8 cellular contexts compared by ENCODE assay signal in genomic region chr1:155208406-155208655, GRCh38. TPM values are rescaled to one million over a fixed set of nuclear protein-coding genes. Genes with fewer than 3 reads are reported as not detected.
DNase-seq lines count a peak whose midpoint lies in the region; ATAC-seq, FAIRE-seq and TF ChIP-seq lines count a peak whose summit lies in the region.

No MANE protein-coding gene starts in this region.

- no peak for ATAC-seq in GM18511 (IDR thresholded peaks at IDR 0.05; ENCODE audit: unreplicated experiment)

- H3K27ac ChIP-seq in KMS-11 (peak overlapping the region; percentile 95), cingulate gyrus (ENCODE audit: low read depth, low read length) (peak overlapping the region; percentile 98)

- H3K27me3 ChIP-seq in BE2C (no peaks in the 10 kb centered on the region), KMS-11 (ENCODE audit: insufficient read depth, low read depth) (no peaks in the 10 kb centered on the region)

- peak overlapping the region; percentile 99 for H3K9ac ChIP-seq in KMS-11

- no peak for FAIRE-seq in frontal cortex (lab: Jason Lieb, UNC)

- H3K79me2 ChIP-seq in KMS-11 (ENCODE audit: insufficient read depth, low read depth), result 0 out of 2 replicates have a peak, but pooled peaks cover 5% of the 10 kb centered on the region

- no peak for DNase-seq in BE2C
- no peak for DNase-seq in NK-92 (lab: John Stamatoyannopoulos, UW; ENCODE audit: unreplicated experiment)
- no peak for DNase-seq in activated gamma-delta T cell treated with Interleukin-2 at 50 U/mL for 16 hours
- no peak for DNase-seq in frontal cortex (ENCODE audit: low spot score in 2 of 2)

- H3K36me3 Mint-ChIP-seq in nephron (ENCODE audit: low read depth), result peaks cover 4% of the 10 kb centered on the region

- H4K20me1 ChIP-seq in KMS-11 (ENCODE audit: insufficient read depth), result no peaks in the 10 kb centered on the region

- peaks cover 2% of the 10 kb centered on the region for H3K27me3 Mint-ChIP-seq in nephron (ENCODE audit: low read depth)

- peak overlapping the region; percentile 90 to 96 (median 91) for H3K4me3 Mint-ChIP-seq in nephron

- H3K4me1 ChIP-seq in BE2C (peaks cover 7% of the 10 kb centered on the region), KMS-11 (ENCODE audit: low read depth, poor library complexity, severe bottlenecking) (peaks cover 29% of the 10 kb centered on the region)

- H3K9me3 ChIP-seq in BE2C, result no peaks in the 10 kb centered on the region

- H3K9me3 Mint-ChIP-seq in nephron, result no peaks in the 10 kb centered on the region

- H3K27ac Mint-ChIP-seq in nephron, result peak overlapping the region; percentile 97 to 99 (median 98)

- H3K4me1 Mint-ChIP-seq in nephron, result peaks cover 27% of the 10 kb centered on the region

- H3K36me3 ChIP-seq in BE2C, result peaks cover 7% of the 10 kb centered on the region; the same call in 1 of the 2 replicates
- H3K36me3 ChIP-seq in KMS-11 (ENCODE audit: insufficient read depth), result no peaks in the 10 kb centered on the region

- peak overlapping the region; percentile 99 for H3K4me2 ChIP-seq in KMS-11

- peak overlapping the region; percentile 79 for H2AFZ ChIP-seq in KMS-11 (ENCODE audit: low read depth)

- no peak for TF ChIP-seq CTCF in BE2C (IDR thresholded peaks at IDR 0.05; ENCODE audit: low read depth, low read length)
- TF ChIP-seq CTCF in KMS-11 (conservative IDR thresholded peaks at IDR 0.05; ENCODE audit: low read depth, low read length), result no peak
- TF ChIP-seq CTCF in nephron (IDR thresholded peaks at IDR 0.05; ENCODE audit: unreplicated experiment in 3 of 3), result no peak

- H3K4me3 ChIP-seq in BE2C (ENCODE audit: low read depth, low read length), result peak overlapping the region; percentile 99
- peak overlapping the region; percentile 99 for H3K4me3 ChIP-seq in KMS-11 (IDR thresholded peaks at IDR 0.05; ENCODE audit: insufficient read depth, low read depth, low read length)

RNA-seq across cellular contexts. Expression of gene MTX1, which starts 0.2 kb away (rescaled TPM):
- 149 TPM for polyA plus RNA-seq in BE2C (2012; ENCODE audit: insufficient read depth, insufficient read length, low read depth)
- 13.9 TPM for total RNA-seq in frontal cortex

RNA-seq across cellular contexts. Expression of gene THBS3, which starts 0.6 kb away (rescaled TPM):
- 47.4 TPM for polyA plus RNA-seq in BE2C (2012; ENCODE audit: insufficient read depth, insufficient read length, low read depth)
- total RNA-seq in frontal cortex, result 7.7 TPM

RNA-seq across cellular contexts. Expression of gene TRIM46, which starts 34.7 kb away (rescaled TPM):
- 25.0 TPM for polyA plus RNA-seq in BE2C (2012; ENCODE audit: insufficient read depth, insufficient read length, low read depth)
- 21.2 TPM for total RNA-seq in frontal cortex

RNA-seq across cellular contexts. Expression of gene KRTCAP2, which starts 35.2 kb away (rescaled TPM):
- polyA plus RNA-seq in BE2C (2012; ENCODE audit: insufficient read depth, insufficient read length, low read depth), result 420 TPM
- total RNA-seq in frontal cortex, result 74.6 TPM

RNA-seq across cellular contexts. Expression of gene ENTREP3, which starts 47.0 kb away (rescaled TPM):
- polyA plus RNA-seq in BE2C (2012; ENCODE audit: insufficient read depth, insufficient read length, low read depth), result 59.3 TPM
- 2.9 TPM for total RNA-seq in frontal cortex
